ENCODE assay signal across 12 cellular contexts in the genomic region with DNA sequence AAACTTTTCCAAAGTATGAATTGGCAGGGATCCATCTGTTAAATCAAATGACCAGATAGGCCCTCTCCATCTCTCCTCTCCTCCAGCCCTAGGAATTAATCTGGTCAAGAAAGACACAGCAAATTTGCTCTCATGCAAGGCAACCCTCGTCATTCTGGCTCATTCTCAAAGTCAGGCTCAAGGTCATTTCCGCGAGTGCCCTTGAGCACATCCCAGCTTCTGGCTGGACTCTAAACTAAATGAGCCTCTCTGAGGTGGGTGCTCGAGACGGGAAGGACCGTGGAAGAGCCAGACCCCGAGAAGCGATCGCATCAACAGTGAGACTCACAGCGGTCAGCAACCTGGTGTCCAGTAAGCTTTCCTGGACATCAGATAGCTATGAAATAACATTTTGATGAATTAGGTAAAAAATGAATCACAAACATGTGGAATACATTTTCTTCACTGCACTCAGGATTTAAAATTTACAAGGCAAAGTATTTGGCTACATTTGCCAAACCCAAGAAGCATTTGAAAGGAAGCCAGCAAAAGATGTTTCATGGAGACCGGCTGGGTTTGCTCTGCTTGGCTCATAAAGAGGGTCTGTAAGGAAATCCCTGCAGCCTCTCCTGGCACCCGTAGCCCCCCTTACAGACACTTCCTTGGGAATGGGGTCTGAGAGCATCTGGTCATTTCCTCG.
A peak's percentile ranks its signal among the peaks of the same experiment; 100 is the strongest.
DNase-seq lines count a peak whose midpoint lies in the region; ATAC-seq, FAIRE-seq and TF ChIP-seq lines count a peak whose summit lies in the region.
"Had no signal": no experiment of that assay in that cellular context is flagged by ENCODE, and none has a peak within 500 bp of the region (broad histone marks: within the 10 kb centered on the region; RNA-seq: fewer than 3 reads in every experiment).

No MANE protein-coding gene starts in this region.

- no peaks in the 10 kb centered on the region for H3K36me3 ChIP-seq in CD8-positive, alpha-beta memory T cell (ENCODE audit: insufficient read depth, low read length)
- no peaks in the 10 kb centered on the region for H3K36me3 ChIP-seq in small intestine (ENCODE audit: control insufficient read depth in 2 of 2, insufficient read depth in 2 of 2, low read length in 2 of 2)

- no peak for TF ChIP-seq CTCF in fibroblast of villous mesenchyme (IDR thresholded peaks at IDR 0.05; ENCODE audit: insufficient read depth, low read depth, low read length)

- CTCF ChIA-PET in CD8-positive, alpha-beta memory T cell (lab: Charles Lee): no interaction called here
- CTCF ChIA-PET in activated CD8-positive, alpha-beta T cell treated with anti-CD3 and anti-CD28 coated beads, Interleukin-2, amount 10 ng/mL, durations not matched to agents 7 days and 5 days (lab: Charles Lee): interaction anchor here (1.6 kb wide), 2 partner anchors 28 to 256 kb away, joined by 3 to 5 read pairs; no protein-coding TSS in a partner anchor

- no peak for FAIRE-seq in small intestine (lab: Jason Lieb, UNC)

- peaks cover 2 to 41% of the 10 kb centered on the region in 2 donors for H3K27me3 Mint-ChIP-seq in CD8-positive, alpha-beta memory T cell
- H3K27me3 Mint-ChIP-seq in activated CD8-positive, alpha-beta T cell treated with anti-CD3 and anti-CD28 coated beads, Interleukin-2, amount 10 ng/mL, durations not matched to agents 7 days and 5 days (ENCODE audit: low read depth): peaks cover 11% of the 10 kb centered on the region

- no peak overlapping the region for H3K27ac Mint-ChIP-seq in CD8-positive, alpha-beta memory T cell
- H3K27ac Mint-ChIP-seq in activated CD8-positive, alpha-beta T cell treated with anti-CD3 and anti-CD28 coated beads, Interleukin-2, amount 10 ng/mL, durations not matched to agents 7 days and 5 days: peak overlapping the region; percentile 34

- H3K9me3 Mint-ChIP-seq in CD8-positive, alpha-beta memory T cell: peaks cover 0 to 2% (median 0%) of the 10 kb centered on the region in 5 donors
- H3K9me3 Mint-ChIP-seq in activated CD8-positive, alpha-beta T cell treated with anti-CD3 and anti-CD28 coated beads, Interleukin-2, amount 10 ng/mL, durations not matched to agents 7 days and 5 days (ENCODE audit: insufficient read depth): no peaks in the 10 kb centered on the region

- ATAC-seq in activated CD8-positive, alpha-beta T cell treated with anti-CD3 and anti-CD28 coated beads, Interleukin-2, amount 10 ng/mL, durations not matched to agents 7 days and 5 days: no peak

- no peaks in the 10 kb centered on the region for H3K4me1 ChIP-seq in CD8-positive, alpha-beta memory T cell (ENCODE audit: insufficient read depth, low read length)
- no peaks in the 10 kb centered on the region for H3K4me1 ChIP-seq in small intestine (ENCODE audit: control insufficient read depth in 2 of 2, insufficient read depth in 1 of 2, low read depth in 1 of 2, low read length in 1 of 2)

- no peaks in the 10 kb centered on the region for H3K9me3 ChIP-seq in CD8-positive, alpha-beta memory T cell (ENCODE audit: low read length)
- H3K9me3 ChIP-seq in small intestine (ENCODE audit: control insufficient read depth, low read depth): no peaks in the 10 kb centered on the region

- WGBS in small intestine, 3 donors: 65 to 83% (median 81%) methylated on average over 13 of the region's 13 CpGs

- POLR2A ChIA-PET in CD8-positive, alpha-beta memory T cell (lab: Charles Lee): no interaction called here
- POLR2A ChIA-PET in activated CD8-positive, alpha-beta T cell treated with anti-CD3 and anti-CD28 coated beads, Interleukin-2, amount 10 ng/mL, durations not matched to agents 7 days and 5 days (lab: Charles Lee): no interaction called here

- H3K27ac ChIP-seq in CD8-positive, alpha-beta memory T cell (ENCODE audit: low read depth, low read length): no peak overlapping the region
- no peak overlapping the region for H3K27ac ChIP-seq in small intestine (ENCODE audit: low read depth in 1 of 2, low read length in 1 of 2)

- H3K4me3 ChIP-seq in CD8-positive, alpha-beta memory T cell (ENCODE audit: low read length): no peak overlapping the region
- no peak overlapping the region for H3K4me3 ChIP-seq in fibroblast of villous mesenchyme (ENCODE audit: low read depth, low read length)
- peak overlapping the region; percentile 18 for H3K4me3 ChIP-seq in skeletal muscle cell (ENCODE audit: low read depth, low read length)
- no peak overlapping the region for H3K4me3 ChIP-seq in small intestine (ENCODE audit: low read depth in 1 of 2, low read length in 2 of 2)

- H3K4me1 Mint-ChIP-seq in CD8-positive, alpha-beta memory T cell: peaks cover 3 to 14% (median 10%) of the 10 kb centered on the region in 3 donors
- H3K4me1 Mint-ChIP-seq in activated CD8-positive, alpha-beta T cell treated with anti-CD3 and anti-CD28 coated beads, Interleukin-2, amount 10 ng/mL, durations not matched to agents 7 days and 5 days (ENCODE audit: low read depth): peaks cover 10% of the 10 kb centered on the region

- DNase-seq in CD8-positive, alpha-beta memory T cell: no peak
- no peak for DNase-seq in activated CD8-positive, alpha-beta T cell treated with anti-CD3 and anti-CD28 coated beads, Interleukin-2, amount 10 ng/mL, durations not matched to agents 7 days and 5 days
- DNase-seq in fibroblast of villous mesenchyme (ENCODE audit: low read depth): peak; percentile 1
- no peak for DNase-seq in skeletal muscle cell (ENCODE audit: low read depth)
- DNase-seq in GM19240 (ENCODE audit: insufficient read length, low spot score): no peak
- no peak for DNase-seq in NCI-H2227 (lab: John Stamatoyannopoulos, UW; ENCODE audit: unreplicated experiment)
- no peak for DNase-seq in small intestine
- no peak for DNase-seq in HK-2 (ENCODE audit: unreplicated experiment)
- DNase-seq: cortex of kidney, kidney glomerular epithelial cell, NCI-H2107, SIG-M5 had no signal

- H3K36me3 Mint-ChIP-seq in CD8-positive, alpha-beta memory T cell: no peaks in the 10 kb centered on the region
- H3K36me3 Mint-ChIP-seq in activated CD8-positive, alpha-beta T cell treated with anti-CD3 and anti-CD28 coated beads, Interleukin-2, amount 10 ng/mL, durations not matched to agents 7 days and 5 days (ENCODE audit: low read depth): no peaks in the 10 kb centered on the region

- H3K27me3 ChIP-seq in CD8-positive, alpha-beta memory T cell (ENCODE audit: insufficient read depth, low read length, poor library complexity, severe bottlenecking): no peaks in the 10 kb centered on the region
- no peaks in the 10 kb centered on the region for H3K27me3 ChIP-seq in small intestine (ENCODE audit: control insufficient read depth in 2 of 2, insufficient read depth in 2 of 2, low read length in 2 of 2)

- H3K4me3 Mint-ChIP-seq in CD8-positive, alpha-beta memory T cell: peak overlapping the region in 6 of 7 donors; percentile 62 to 78 (median 64)
- peak overlapping the region; percentile 61 for H3K4me3 Mint-ChIP-seq in activated CD8-positive, alpha-beta T cell treated with anti-CD3 and anti-CD28 coated beads, Interleukin-2, amount 10 ng/mL, durations not matched to agents 7 days and 5 days
